ENCODE assay signal across 8 cellular contexts in the genomic region with DNA sequence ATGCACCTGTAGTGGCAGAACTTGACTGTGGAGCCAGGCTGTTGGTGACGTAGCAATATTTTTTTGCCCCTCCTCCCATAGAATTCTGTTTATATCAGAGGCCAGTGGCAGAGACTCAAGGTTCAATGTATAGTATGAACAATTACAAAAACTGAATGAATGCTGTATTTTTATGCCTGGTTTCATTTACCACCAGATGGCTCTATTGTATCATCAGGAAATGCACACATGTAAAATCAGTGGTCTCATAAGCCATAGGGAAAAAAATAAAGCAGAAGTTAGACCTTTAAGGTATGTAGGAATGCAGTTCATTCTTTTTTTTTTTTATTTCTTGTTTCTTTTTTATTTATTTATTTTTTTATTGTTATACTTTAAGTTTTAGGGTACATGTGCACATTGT. TPM values are rescaled to one million over a fixed set of nuclear protein-coding genes. Genes with fewer than 3 reads are reported as not detected.
A peak's percentile ranks its signal among the peaks of the same experiment; 100 is the strongest.
DNase-seq lines count a peak whose midpoint lies in the region; ATAC-seq and TF ChIP-seq lines count a peak whose summit lies in the region.

No MANE protein-coding gene starts in this region.

- DNase-seq in AG04450 (ENCODE audit: low read depth, low spot score) = peak; percentile 18
- peak; percentile 25 for DNase-seq in GM20000 (ENCODE audit: low spot score)
- DNase-seq in iris pigment epithelial cell (ENCODE audit: low read depth) = peak; percentile 45
- no peak for DNase-seq in activated naive CD4-positive, alpha-beta T cell treated with anti-CD3 and anti-CD28 coated beads, Interleukin-2, amount 50 U/mL, for 16 hours
- no peak for DNase-seq in NCI-H2227 (lab: John Stamatoyannopoulos, UW; ENCODE audit: unreplicated experiment)
- DNase-seq in activated CD4-positive, alpha-beta T cell treated with anti-CD3 and anti-CD28 coated beads, Interleukin-2, amount 50 U/mL, for 48 hours = no peak

- H3K27me3 ChIP-seq in AG04450 (ENCODE audit: control insufficient read depth, insufficient read depth, low read length) = peaks cover 10% of the 10 kb centered on the region

- no peaks in the 10 kb centered on the region for H3K9me3 ChIP-seq in AG04450 (ENCODE audit: control insufficient read depth, insufficient read depth, low read length)

- no peak overlapping the region for H3K4me3 ChIP-seq in AG04450 (ENCODE audit: low read depth, low read length)

- CTCF ChIA-PET in AG04450 (lab: Charles Lee) = no interaction called here

- TF ChIP-seq CTCF in AG04450 (IDR thresholded peaks at IDR 0.05; ENCODE audit: low read depth, low read length) = peak; percentile 76
- TF ChIP-seq CTCF in GM20000 (IDR thresholded peaks at IDR 0.05; ENCODE audit: extremely low read depth, missing control alignments) = peak; percentile 19

- POLR2A ChIA-PET in AG04450 (lab: Yijun Ruan, JAX) = no interaction called here

- H3K27ac ChIP-seq in AG04450 (ENCODE audit: low read depth, low read length) = no peak overlapping the region

- ATAC-seq in SK-N-SH treated with all-trans-retinoic acid at 6 μM for 48 hours = peak; percentile 79
- ATAC-seq in GM21529 (IDR thresholded peaks at IDR 0.05; ENCODE audit: unreplicated experiment) = no peak

TF ChIP-seq in SK-N-SH treated with all-trans-retinoic acid at 6 μM for 48 hours, 23 proteins besides CTCF, POLR2A, EP300 and RAD21:
- TF ChIP-seq ZNF565 (CRISPR knock-in tag; conservative IDR thresholded peaks at IDR 0.05; ENCODE audit: low read depth) (no peak), ESRRG (CRISPR knock-in tag; IDR thresholded peaks at IDR 0.05) (no peak)

RNA-seq across cellular contexts. Expression of gene CCDC192, which starts 43.6 kb away (rescaled TPM):
- polyA plus RNA-seq in AG04450 (2011; rRNA removed) = not detected in 2 replicates
- polyA minus RNA-seq in AG04450 (2011; rRNA and poly(A)+ RNA removed) = not detected in 2 replicates

Comparison
In these comparisons a context has a peak if more than half of its experiments do, and no peak if none do; other contexts are left out.
1. DNase-seq: peak in AG04450 (single experiment), GM20000 (single experiment) and iris pigment epithelial cell (single experiment); none in activated naive CD4-positive, alpha-beta T cell treated with anti-CD3 and anti-CD28 coated beads, Interleukin-2, amount 50 U/mL, for 16 hours (single experiment), NCI-H2227 (single experiment) and activated CD4-positive, alpha-beta T cell treated with anti-CD3 and anti-CD28 coated beads, Interleukin-2, amount 50 U/mL, for 48 hours (0 of 2).